Comparison of ENCODE assay signal across 8 cellular contexts in genomic region chr2:94874277-94874997, GRCh38. TPM values are rescaled to one million over a fixed set of nuclear protein-coding genes. Genes with fewer than 3 reads are reported as not detected.
DNase-seq lines count a peak whose midpoint lies in the region; ATAC-seq and TF ChIP-seq lines count a peak whose summit lies in the region.

No MANE protein-coding gene starts in this region.

- 24% methylated on average over 21 of the region's 53 CpGs for WGBS in SK-N-SH (ENCODE audit: low lambda C conversion rate)

- H3K4me2 ChIP-seq in SK-N-SH: no peak overlapping the region

- no peaks in the 10 kb centered on the region for H4K20me1 ChIP-seq in SK-N-SH (ENCODE audit: insufficient read depth)

- H2AFZ ChIP-seq in SK-N-SH (ENCODE audit: low read depth): no peak overlapping the region

- POLR2A ChIA-PET in SK-N-SH (lab: Yijun Ruan, JAX): no interaction called here

- CTCF ChIA-PET in SK-N-SH (lab: Yijun Ruan, JAX): interaction anchor here (0.7 to 1.4 kb wide), 5 partner anchors 9 to 82 kb away, joined by 3 to 4 read pairs (median 3); no protein-coding TSS in a partner anchor

- no peak for TF ChIP-seq EP300 in SK-N-SH (IDR thresholded peaks at IDR 0.05; ENCODE audit: borderline replicate concordance in 1 of 2, low read depth in 1 of 2, low read length in 1 of 2)

- H3K9me3 ChIP-seq in SK-N-SH: no peaks in the 10 kb centered on the region
- H3K9me3 ChIP-seq in iPS-18a (ENCODE audit: control insufficient read depth, low read depth, low read length): no peaks in the 10 kb centered on the region

- DNase-seq in EH (ENCODE audit: low read depth) (peak; percentile 40), HPDE6-E6E7 (ENCODE audit: extremely low spot score) (peak; percentile 64), SK-N-SH (peak; percentile 89)
- peak; percentile 62 for DNase-seq in activated naive CD4-positive, alpha-beta T cell treated with anti-CD3 and anti-CD28 coated beads, Interleukin-2, amount 50 U/mL, for 16 hours
- peak; percentile 39 to 63 for DNase-seq in stimulated activated CD4-positive, alpha-beta T cell treated with anti-CD3 and anti-CD28 coated beads, Interleukin-4, amount 100 ng/mL, for 4 hours

- TF ChIP-seq CTCF in SK-N-SH (IDR thresholded peaks at IDR 0.05): peak; percentile 76

- H3K9ac ChIP-seq in SK-N-SH (no peak overlapping the region), iPS-18a (ENCODE audit: low read length) (no peak overlapping the region)

- peak; percentile 41 for TF ChIP-seq RAD21 in SK-N-SH (IDR thresholded peaks at IDR 0.05; ENCODE audit: low read length)

- no peaks in the 10 kb centered on the region for H3K9me2 ChIP-seq in SK-N-SH

- peak overlapping the region in 1 of 2 experiments; percentile 43; a peak in 1 of 4 replicates for H3K4me3 ChIP-seq in SK-N-SH (ENCODE audit: low read depth in 2 of 2, low read length in 1 of 2)
- peak overlapping the region; percentile 30 for H3K4me3 ChIP-seq in iPS-18a (ENCODE audit: low read length)

- no peak overlapping the region for H3K27ac ChIP-seq in SK-N-SH (ENCODE audit: low read depth in 2 of 2, low read length in 1 of 2)
- H3K27ac ChIP-seq in iPS-18a (ENCODE audit: low read length): no peak overlapping the region

- ATAC-seq in GM21360 (IDR thresholded peaks at IDR 0.05; ENCODE audit: unreplicated experiment) (peak; percentile 81), GM18517 (IDR thresholded peaks at IDR 0.05; ENCODE audit: unreplicated experiment) (no peak)

- H3K27me3 ChIP-seq in SK-N-SH (ENCODE audit: insufficient read depth) (peaks cover 28% of the 10 kb centered on the region; the same call in 1 of the 2 replicates), iPS-18a (ENCODE audit: control insufficient read depth, insufficient read depth, low read length) (peaks cover 34% of the 10 kb centered on the region)

- no peaks in the 10 kb centered on the region for H3K79me2 ChIP-seq in SK-N-SH (ENCODE audit: insufficient read depth)

- H3K36me3 ChIP-seq in SK-N-SH (replicated peaks in 1 of 2; ENCODE audit: control insufficient read depth in 1 of 2, insufficient read depth in 2 of 2, low read length in 1 of 2) (no peaks in the 10 kb centered on the region), iPS-18a (ENCODE audit: control insufficient read depth, low read depth, low read length) (no peaks in the 10 kb centered on the region)

- no peaks in the 10 kb centered on the region; a peak in 1 of 4 replicates for H3K4me1 ChIP-seq in SK-N-SH (ENCODE audit: control insufficient read depth in 1 of 2, insufficient read depth in 2 of 2, low read depth in 1 of 2, low read length in 1 of 2)
- H3K4me1 ChIP-seq in iPS-18a (ENCODE audit: control insufficient read depth, low read depth, low read length): no peaks in the 10 kb centered on the region

- no peaks in the 10 kb centered on the region for H3F3A ChIP-seq in SK-N-SH (replicated peaks; ENCODE audit: insufficient read depth)

TF ChIP-seq in SK-N-SH, 30 proteins besides CTCF, POLR2A, EP300 and RAD21:
- no peak for TF ChIP-seq GABPA (IDR thresholded peaks at IDR 0.05; ENCODE audit: low read depth)
- TF ChIP-seq CHD2 (IDR thresholded peaks at IDR 0.05; ENCODE audit: low read length, partially characterized antibody): no peak
- TF ChIP-seq FOXM1 (IDR thresholded peaks at IDR 0.05; ENCODE audit: low read depth): no peak
- no peak for TF ChIP-seq PBX3 (IDR thresholded peaks at IDR 0.05)
- TF ChIP-seq JUND (IDR thresholded peaks at IDR 0.05): no peak
- TF ChIP-seq FOXJ3 (CRISPR knock-in tag; IDR thresholded peaks at IDR 0.05): no peak
- no peak for TF ChIP-seq ELF1 (IDR thresholded peaks at IDR 0.05)
- TF ChIP-seq IRF3 (IDR thresholded peaks at IDR 0.05; ENCODE audit: low read depth, low read length): no peak
- no peak for TF ChIP-seq EZH2phosphoT487 (IDR thresholded peaks at IDR 0.05; ENCODE audit: borderline replicate concordance, low read depth)
- no peak for TF ChIP-seq REST (IDR thresholded peaks at IDR 0.05; ENCODE audit: low read depth, low read length)
- no peak for TF ChIP-seq USF1 (IDR thresholded peaks at IDR 0.05; ENCODE audit: borderline replicate concordance, low read depth)
- TF ChIP-seq RXRA (IDR thresholded peaks at IDR 0.05; ENCODE audit: borderline replicate concordance, low read depth): no peak
- no peak for TF ChIP-seq YY1 (IDR thresholded peaks at IDR 0.05; ENCODE audit: low read depth)
- TF ChIP-seq SMC3 (IDR thresholded peaks at IDR 0.05; ENCODE audit: low read depth, low read length): no peak
- TF ChIP-seq SIN3A (IDR thresholded peaks at IDR 0.05; ENCODE audit: borderline replicate concordance, low read depth, low read length): no peak
- TF ChIP-seq TEAD4 (IDR thresholded peaks at IDR 0.05; ENCODE audit: borderline replicate concordance, insufficient read depth): no peak

RNA-seq across cellular contexts. Expression of gene TEKT4, which starts 3.2 kb away (rescaled TPM):
- not detected in 2 replicates for polyA plus RNA-seq in SK-N-SH (2012; rRNA removed)
- polyA plus RNA-seq in SK-N-SH (2012; cell fraction: cytosol; rRNA removed): not detected in 2 replicates
- not detected in 2 replicates for polyA plus RNA-seq in SK-N-SH (2012; cell fraction: nucleus; rRNA removed)
